ENCODE assay signal across 1 cellular context in the genomic region with DNA sequence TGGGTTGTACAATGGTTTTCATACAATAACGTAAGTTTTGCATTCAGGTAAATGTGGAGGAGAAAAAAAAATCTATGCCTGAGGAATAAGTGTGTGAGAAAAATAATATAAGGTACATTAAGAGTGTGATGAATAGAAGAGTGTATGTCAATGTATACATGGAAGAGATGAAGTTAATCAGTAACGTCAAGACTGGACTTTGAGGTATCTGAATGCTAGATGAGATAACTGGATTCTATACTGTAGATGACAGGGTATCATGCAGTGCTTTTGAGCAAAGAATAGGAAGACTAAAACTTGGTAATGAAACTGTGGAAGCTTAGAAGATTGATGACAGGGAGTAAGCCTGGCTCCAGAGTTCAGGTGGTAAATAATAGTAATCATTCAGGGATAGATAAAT.
TF ChIP-seq lines count a peak whose summit lies in the region.

No MANE protein-coding gene starts in this region.

TF ChIP-seq in HepG2, 621 proteins besides CTCF, POLR2A, EP300 and RAD21 (continued from another document):
- no peak for TF ChIP-seq SP2 (CRISPR knock-in tag; IDR thresholded peaks at IDR 0.05)
- no peak for TF ChIP-seq ADNP (CRISPR knock-in tag; IDR thresholded peaks at IDR 0.05)
